26 cellular contexts compared by ENCODE assay signal in genomic region chr4:152996672-152997071, GRCh38.
DNase-seq lines count a peak whose midpoint lies in the region; ATAC-seq and TF ChIP-seq lines count a peak whose summit lies in the region.
"Had no signal": no experiment of that assay in that cellular context is flagged by ENCODE, and none has a peak within 500 bp of the region (broad histone marks: within the 10 kb centered on the region; RNA-seq: fewer than 3 reads in every experiment).

No MANE protein-coding gene starts in this region.

- ATAC-seq in right cardiac atrium (peak; percentile 13 to 38), GM19023 (IDR thresholded peaks at IDR 0.05; ENCODE audit: unreplicated experiment) (no peak), HG02763 (IDR thresholded peaks at IDR 0.05; ENCODE audit: unreplicated experiment) (no peak)
- ATAC-seq: activated CD8-positive, alpha-beta T cell treated with anti-CD3 and anti-CD28 coated beads, Interleukin-2, amount 10 ng/mL, durations not matched to agents 7 days and 5 days; gastroesophageal sphincter; stimulated activated effector memory CD8-positive, alpha-beta T cell treated with anti-CD3 and anti-CD28 coated beads, Interleukin-12 subunit alpha, Interleukin-12 subunit beta, amount 100 ng/mL, for 72 hours had no signal

- H3K9me3 ChIP-seq in right cardiac atrium (ENCODE audit: control insufficient read depth, low read length) (no peaks in the 10 kb centered on the region), left ventricle myocardium inferior (replicated peaks) (no peaks in the 10 kb centered on the region), osteoblast (ENCODE audit: low read depth, low read length) (no peaks in the 10 kb centered on the region)
- H3K9me3 ChIP-seq: gastroesophageal sphincter, right atrium auricular region had no signal

- H3K4me3 ChIP-seq in right cardiac atrium (ENCODE audit: low read length) (no peak overlapping the region), left ventricle myocardium inferior (no peak overlapping the region), osteoblast (ENCODE audit: insufficient read depth, low read length) (no peak overlapping the region)
- H3K4me3 ChIP-seq: gastroesophageal sphincter, right atrium auricular region had no signal

- H3K27me3 ChIP-seq in right cardiac atrium (ENCODE audit: control insufficient read depth, insufficient read depth): no peaks in the 10 kb centered on the region
- H3K27me3 ChIP-seq in left ventricle myocardium inferior (ENCODE audit: low read depth): peaks cover 50% of the 10 kb centered on the region
- H3K27me3 ChIP-seq in osteoblast (ENCODE audit: insufficient read depth, low read length): no peaks in the 10 kb centered on the region
- H3K27me3 ChIP-seq: gastroesophageal sphincter, right atrium auricular region had no signal

- H2AFZ ChIP-seq in osteoblast (ENCODE audit: low read length): peak overlapping the region; percentile 81

- intact Hi-C loops in right cardiac atrium (cut with DNase I) (no loop called here), left ventricle myocardium inferior (cut with micrococcal nuclease) (no loop called here)

- H3K4me2 ChIP-seq in osteoblast (ENCODE audit: insufficient read depth, low read length): no peak overlapping the region

- no peaks in the 10 kb centered on the region for H4K20me1 ChIP-seq in osteoblast (ENCODE audit: insufficient read depth, low read length)

- DNase-seq in right cardiac atrium: no peak
- DNase-seq in left ventricle myocardium inferior: no peak
- no peak for DNase-seq in epithelial cell of prostate (ENCODE audit: low read depth, low spot score)
- no peak for DNase-seq in osteoblast (ENCODE audit: insufficient read length, low spot score, missing footprints)
- no peak for DNase-seq in D341Med (ENCODE audit: low spot score)
- DNase-seq in cerebellum (ENCODE audit: low spot score): no peak
- DNase-seq: activated CD4-positive, alpha-beta T cell treated with anti-CD3 and anti-CD28 coated beads for 1 hour; activated CD8-positive, alpha-beta T cell treated with anti-CD3 and anti-CD28 coated beads, Interleukin-2, amount 10 ng/mL, durations not matched to agents 7 days and 5 days; AML-193; DMS79; effector CD8-positive, alpha-beta T cell; GF-D8; KG1; NCI-H2029 treated with DMSO at 0.1 percent for 48 hours; NCI-H774; nephron progenitor cell; stimulated activated CD4-positive, alpha-beta T cell treated with anti-CD3 and anti-CD28 coated beads, Interleukin-12 subunit alpha, Interleukin-12 subunit beta, amount 100 ng/mL, for 4 hours; stimulated activated CD4-positive, alpha-beta T cell treated with anti-CD3 and anti-CD28 coated beads, Interleukin-4, amount 100 ng/mL, for 24 hours; T-helper 1 cell had no signal

- 56% methylated on average over 6 of the region's 6 CpGs for WGBS in right cardiac atrium

- H3K36me3 ChIP-seq in left ventricle myocardium inferior (no peaks in the 10 kb centered on the region), osteoblast (ENCODE audit: insufficient read depth, low read length) (no peaks in the 10 kb centered on the region)
- H3K36me3 ChIP-seq: gastroesophageal sphincter, right atrium auricular region had no signal

- H3K79me2 ChIP-seq in osteoblast (ENCODE audit: insufficient read depth, low read length): no peaks in the 10 kb centered on the region
- H3K79me2 ChIP-seq: parathyroid adenoma had no signal

- no peak for TF ChIP-seq CTCF in left ventricle myocardium inferior (IDR thresholded peaks at IDR 0.05; ENCODE audit: borderline replicate concordance)
- TF ChIP-seq CTCF in osteoblast (IDR thresholded peaks at IDR 0.05; ENCODE audit: extremely low read depth, low read depth, low read length): no peak

- H3K27ac ChIP-seq in right cardiac atrium (ENCODE audit: low read length) (no peak overlapping the region), left ventricle myocardium inferior (replicated peaks) (no peak overlapping the region), epithelial cell of prostate (peak overlapping the region; percentile 37), osteoblast (ENCODE audit: low read depth, low read length) (no peak overlapping the region)
- H3K27ac ChIP-seq: parathyroid adenoma, right atrium auricular region, RWPE1 had no signal

- H3K4me1 ChIP-seq in right cardiac atrium (ENCODE audit: control insufficient read depth, insufficient read depth, low read length) (peaks cover 2% of the 10 kb centered on the region), left ventricle myocardium inferior (peaks cover 7% of the 10 kb centered on the region), osteoblast (ENCODE audit: insufficient read depth, low read length) (no peaks in the 10 kb centered on the region)
- H3K4me1 ChIP-seq: gastroesophageal sphincter, parathyroid adenoma, right atrium auricular region had no signal

Comparison
In these comparisons a context has a peak if more than half of its experiments do, and no peak if none do; other contexts are left out.
1. ATAC-seq: peak in right cardiac atrium (2 of 2); none in GM19023 (single experiment) and HG02763 (single experiment).